11 cellular contexts compared by ENCODE assay signal in the genomic region with DNA sequence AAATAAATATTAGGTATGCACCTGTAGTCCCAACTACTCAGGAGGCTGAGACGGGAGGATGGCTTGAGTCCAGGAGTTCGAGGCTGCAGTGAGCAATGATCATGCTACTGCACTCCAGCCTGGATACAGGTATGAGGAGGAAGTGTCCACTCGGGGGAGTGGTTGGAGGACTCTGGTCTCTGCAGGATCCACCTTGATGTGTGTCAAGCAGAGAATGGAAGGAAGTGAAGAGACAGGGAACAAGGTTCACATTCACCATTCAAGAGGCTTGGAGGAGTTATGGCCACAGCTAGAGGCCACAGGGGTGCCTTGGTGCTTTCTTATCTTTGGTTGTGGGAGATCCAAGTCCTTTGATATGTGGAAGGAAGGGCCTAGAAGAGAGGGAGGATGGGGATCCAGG.
"Had no signal": no experiment of that assay in that cellular context is flagged by ENCODE, and none has a peak within 500 bp of the region (broad histone marks: within the 10 kb centered on the region; RNA-seq: fewer than 3 reads in every experiment).

No MANE protein-coding gene starts in this region.

- H3K4me3 Mint-ChIP-seq: T-helper 2 cell treated with Interferon-gamma antibody and Interleukin-4, amounts not matched to agents 5 μg/mL and 100 μg/mL, for 36 hours had no signal

- H3K4me3 ChIP-seq: pancreas, thyroid gland, uterus had no signal

- H3K27ac Mint-ChIP-seq: T-helper 2 cell treated with Interferon-gamma antibody and Interleukin-4, amounts not matched to agents 5 μg/mL and 100 μg/mL, for 36 hours had no signal

- H3K27ac ChIP-seq: pancreas, uterus had no signal

- H3K27me3 ChIP-seq: pancreas, thyroid gland had no signal

- H3K9me3 Mint-ChIP-seq: T-helper 2 cell treated with Interferon-gamma antibody and Interleukin-4, amounts not matched to agents 5 μg/mL and 100 μg/mL, for 36 hours had no signal

- H3K36me3 ChIP-seq: pancreas, thyroid gland, uterus had no signal

- H3K4me1 ChIP-seq: uterus had no signal

- H3K9me3 ChIP-seq: pancreas, thyroid gland, uterus had no signal

- DNase-seq: activated CD4-positive, alpha-beta T cell treated with anti-CD3 and anti-CD28 coated beads, Interleukin-2, amount 50 U/mL, for 1 hour; activated naive CD4-positive, alpha-beta T cell treated with Interleukin-2 at 50 U/mL for 16 hours; effector memory CD4-positive, alpha-beta T cell; foreskin melanocyte; pancreas; stimulated activated CD4-positive, alpha-beta T cell treated with anti-CD3 and anti-CD28 coated beads, Interleukin-1b, Interleukin-23, amount 100 ng/mL, for 48 hours; uterus had no signal

- ATAC-seq: activated CD4-positive, CD25-positive, alpha-beta regulatory T cell treated with anti-CD3 and anti-CD28 coated beads, Interleukin-2, amount 50 U/mL, for 24 hours; pancreas; sciatic nerve had no signal
